In the genomic region with DNA sequence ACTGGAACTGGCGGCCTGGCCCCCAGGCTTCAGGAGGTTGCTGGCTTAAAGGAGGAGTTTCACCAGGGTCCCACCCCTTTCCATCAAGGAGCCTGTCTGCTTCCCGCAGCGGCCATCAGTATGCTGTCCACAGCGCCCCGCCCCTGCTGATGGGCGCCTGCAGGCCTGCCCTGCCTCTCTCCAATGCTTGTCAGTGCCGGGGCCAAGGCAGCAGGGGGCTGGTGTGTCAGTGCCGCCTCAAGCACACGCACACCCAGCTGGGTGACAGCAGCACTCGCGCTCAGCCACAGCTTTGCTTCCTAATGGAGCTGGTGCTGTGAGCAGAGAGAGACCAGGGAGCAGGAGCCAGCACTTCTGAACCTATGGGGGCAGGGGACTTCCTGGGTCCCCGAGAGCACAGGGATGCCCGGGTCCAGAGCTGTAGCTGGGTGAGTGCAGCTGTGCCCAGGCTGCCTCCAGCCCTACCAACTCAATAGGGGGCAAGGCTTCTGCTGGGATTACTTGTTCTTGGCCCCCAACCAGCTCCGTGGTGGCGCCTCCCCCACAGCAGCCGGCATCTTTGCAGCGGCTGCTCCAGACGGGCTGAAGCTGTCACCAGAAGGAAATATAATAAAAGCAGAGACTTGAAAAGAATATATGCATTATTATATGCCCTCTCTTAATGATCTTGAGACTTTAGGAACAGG, we compare ENCODE assay signal across 2 cellular contexts.
TF ChIP-seq lines count a peak whose summit lies in the region.

No MANE protein-coding gene starts in this region.

TF ChIP-seq in SK-N-SH, 30 proteins besides CTCF, POLR2A, EP300 and RAD21 (continued from another document):
- TF ChIP-seq, protein P1, sequence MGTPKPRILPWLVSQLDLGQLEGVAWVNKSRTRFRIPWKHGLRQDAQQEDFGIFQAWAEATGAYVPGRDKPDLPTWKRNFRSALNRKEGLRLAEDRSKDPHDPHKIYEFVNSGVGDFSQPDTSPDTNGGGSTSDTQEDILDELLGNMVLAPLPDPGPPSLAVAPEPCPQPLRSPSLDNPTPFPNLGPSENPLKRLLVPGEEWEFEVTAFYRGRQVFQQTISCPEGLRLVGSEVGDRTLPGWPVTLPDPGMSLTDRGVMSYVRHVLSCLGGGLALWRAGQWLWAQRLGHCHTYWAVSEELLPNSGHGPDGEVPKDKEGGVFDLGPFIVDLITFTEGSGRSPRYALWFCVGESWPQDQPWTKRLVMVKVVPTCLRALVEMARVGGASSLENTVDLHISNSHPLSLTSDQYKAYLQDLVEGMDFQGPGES (IDR thresholded peaks at IDR 0.05; ENCODE audit: low read depth, low read length) = no peak
- TF ChIP-seq TEAD4 (IDR thresholded peaks at IDR 0.05; ENCODE audit: borderline replicate concordance, insufficient read depth) = no peak
- TF ChIP-seq NRF1 (IDR thresholded peaks at IDR 0.05; ENCODE audit: low read depth, low read length) = no peak
- TF ChIP-seq RXRA (IDR thresholded peaks at IDR 0.05; ENCODE audit: borderline replicate concordance, low read depth) = no peak
- no peak for TF ChIP-seq CHD2 (IDR thresholded peaks at IDR 0.05; ENCODE audit: low read length, partially characterized antibody)
- TF ChIP-seq TAF1 (IDR thresholded peaks at IDR 0.05; ENCODE audit: borderline replicate concordance, low read depth, low read length) = no peak
- no peak for TF ChIP-seq GABPA (IDR thresholded peaks at IDR 0.05; ENCODE audit: low read depth)
- no peak for TF ChIP-seq ELF1 (IDR thresholded peaks at IDR 0.05)
TF ChIP-seq in SK-N-SH: peak in this region for 0.

TF ChIP-seq in SK-N-SH treated with all-trans-retinoic acid at 6 μM for 48 hours, 23 proteins besides CTCF, POLR2A, EP300 and RAD21 (continued from another document):
- TF ChIP-seq, protein P2, sequence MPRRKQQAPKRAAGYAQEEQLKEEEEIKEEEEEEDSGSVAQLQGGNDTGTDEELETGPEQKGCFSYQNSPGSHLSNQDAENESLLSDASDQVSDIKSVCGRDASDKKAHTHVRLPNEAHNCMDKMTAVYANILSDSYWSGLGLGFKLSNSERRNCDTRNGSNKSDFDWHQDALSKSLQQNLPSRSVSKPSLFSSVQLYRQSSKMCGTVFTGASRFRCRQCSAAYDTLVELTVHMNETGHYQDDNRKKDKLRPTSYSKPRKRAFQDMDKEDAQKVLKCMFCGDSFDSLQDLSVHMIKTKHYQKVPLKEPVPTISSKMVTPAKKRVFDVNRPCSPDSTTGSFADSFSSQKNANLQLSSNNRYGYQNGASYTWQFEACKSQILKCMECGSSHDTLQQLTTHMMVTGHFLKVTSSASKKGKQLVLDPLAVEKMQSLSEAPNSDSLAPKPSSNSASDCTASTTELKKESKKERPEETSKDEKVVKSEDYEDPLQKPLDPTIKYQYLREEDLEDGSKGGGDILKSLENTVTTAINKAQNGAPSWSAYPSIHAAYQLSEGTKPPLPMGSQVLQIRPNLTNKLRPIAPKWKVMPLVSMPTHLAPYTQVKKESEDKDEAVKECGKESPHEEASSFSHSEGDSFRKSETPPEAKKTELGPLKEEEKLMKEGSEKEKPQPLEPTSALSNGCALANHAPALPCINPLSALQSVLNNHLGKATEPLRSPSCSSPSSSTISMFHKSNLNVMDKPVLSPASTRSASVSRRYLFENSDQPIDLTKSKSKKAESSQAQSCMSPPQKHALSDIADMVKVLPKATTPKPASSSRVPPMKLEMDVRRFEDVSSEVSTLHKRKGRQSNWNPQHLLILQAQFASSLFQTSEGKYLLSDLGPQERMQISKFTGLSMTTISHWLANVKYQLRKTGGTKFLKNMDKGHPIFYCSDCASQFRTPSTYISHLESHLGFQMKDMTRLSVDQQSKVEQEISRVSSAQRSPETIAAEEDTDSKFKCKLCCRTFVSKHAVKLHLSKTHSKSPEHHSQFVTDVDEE (CRISPR knock-in tag; IDR thresholded peaks at IDR 0.05) = no peak
- TF ChIP-seq ZC3H10 (CRISPR knock-in tag; IDR thresholded peaks at IDR 0.05) = no peak
- no peak for TF ChIP-seq CSDC2 (CRISPR knock-in tag; IDR thresholded peaks at IDR 0.05)
- TF ChIP-seq, protein P3, sequence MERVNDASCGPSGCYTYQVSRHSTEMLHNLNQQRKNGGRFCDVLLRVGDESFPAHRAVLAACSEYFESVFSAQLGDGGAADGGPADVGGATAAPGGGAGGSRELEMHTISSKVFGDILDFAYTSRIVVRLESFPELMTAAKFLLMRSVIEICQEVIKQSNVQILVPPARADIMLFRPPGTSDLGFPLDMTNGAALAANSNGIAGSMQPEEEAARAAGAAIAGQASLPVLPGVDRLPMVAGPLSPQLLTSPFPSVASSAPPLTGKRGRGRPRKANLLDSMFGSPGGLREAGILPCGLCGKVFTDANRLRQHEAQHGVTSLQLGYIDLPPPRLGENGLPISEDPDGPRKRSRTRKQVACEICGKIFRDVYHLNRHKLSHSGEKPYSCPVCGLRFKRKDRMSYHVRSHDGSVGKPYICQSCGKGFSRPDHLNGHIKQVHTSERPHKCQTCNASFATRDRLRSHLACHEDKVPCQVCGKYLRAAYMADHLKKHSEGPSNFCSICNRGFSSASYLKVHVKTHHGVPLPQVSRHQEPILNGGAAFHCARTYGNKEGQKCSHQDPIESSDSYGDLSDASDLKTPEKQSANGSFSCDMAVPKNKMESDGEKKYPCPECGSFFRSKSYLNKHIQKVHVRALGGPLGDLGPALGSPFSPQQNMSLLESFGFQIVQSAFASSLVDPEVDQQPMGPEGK (CRISPR knock-in tag; IDR thresholded peaks at IDR 0.05; ENCODE audit: borderline replicate concordance) = no peak
- no peak for TF ChIP-seq ISL1 (CRISPR knock-in tag; IDR thresholded peaks at IDR 0.05)
TF ChIP-seq in SK-N-SH treated with all-trans-retinoic acid at 6 μM for 48 hours: peak in this region for 0.
